ENCODE assay signal across 7 cellular contexts in genomic region chr9:5627686-5628085, GRCh38. TPM values are rescaled to one million over a fixed set of nuclear protein-coding genes. Genes with fewer than 3 reads are reported as not detected.
DNase-seq lines count a peak whose midpoint lies in the region; ATAC-seq and TF ChIP-seq lines count a peak whose summit lies in the region.
"Not testable (repeated sequence)": the region's sequence is repeated elsewhere in the genome, so short reads cannot be mapped to it uniquely, and the experiment has no call there.

No MANE protein-coding gene starts in this region.

- intact Hi-C loops in OCI-LY7 (cut with micrococcal nuclease; ENCODE audit: unreplicated experiment), result loop anchor here (1.0 to 10.0 kb wide), 10 partner anchors 9 to 1055 kb away; partner anchors contain the start of genes ERMP1, JAK2 and RCL1
- intact Hi-C loops in left ventricle myocardium superior (cut with micrococcal nuclease); spleen (cut with DNase I; ENCODE audit: low total_unique reads): not testable (repeated sequence)

- H3K27me3 ChIP-seq in spleen (replicated peaks in 1 of 7), result not testable (repeated sequence)

- not testable (repeated sequence) for H3K27me3 Mint-ChIP-seq in naive B cell

- BruUV-seq in OCI-LY7 (replicated peaks; lab: Mats Ljungman, UMichigan), result not testable (repeated sequence)

- POLR2A ChIA-PET in OCI-LY7 (lab: Charles Lee), result interaction anchor here (0.6 to 4.4 kb wide), 17 partner anchors 8 to 886 kb away, joined by 3 to 25 read pairs (median 5); partner anchors contain the start of gene PLGRKT

- peak overlapping the region; percentile 92 to 99 (median 96) for H3K4me3 Mint-ChIP-seq in naive B cell

- not testable (repeated sequence) for H3K9me2 ChIP-seq in OCI-LY7 (ENCODE audit: insufficient read depth, low read length)

- H3K4me3 ChIP-seq in OCI-LY7 (ENCODE audit: low read depth, low read length, poor library complexity, severe bottlenecking) (peak overlapping the region; percentile 81), spleen (peak overlapping the region; percentile 76 to 97 (median 84))

- 32 to 46% (median 33%) methylated on average over 11 of the region's 11 CpGs for WGBS in spleen, 5 donors

- DNase-seq in OCI-LY7 (ENCODE audit: low spot score) (peak; percentile 45), left ventricle myocardium superior (peak; percentile 27), spleen (peak; percentile 74)
- DNase-seq in activated T-cell treated with anti-CD3 and anti-CD28 coated beads, Interleukin-2, amount 50 U/mL, for 48 hours, result peak; percentile 43
- DNase-seq in naive B cell, result not testable (repeated sequence)

- peaks cover 38 to 72% (median 67%) of the 10 kb centered on the region in 3 donors for H3K4me1 Mint-ChIP-seq in naive B cell

- H2AFZ ChIP-seq in OCI-LY7 (ENCODE audit: low read length), result not testable (repeated sequence)

- not testable (repeated sequence) for H3K36me3 Mint-ChIP-seq in naive B cell

- ATAC-seq in left ventricle myocardium superior; naive B cell (ENCODE audit: low read depth in 2 of 2): not testable (repeated sequence)

- H3K4me1 ChIP-seq in OCI-LY7 (ENCODE audit: insufficient read depth, low read length, poor library complexity, severe bottlenecking) (peaks cover 57% of the 10 kb centered on the region), spleen (peaks cover 34 to 84% (median 69%) of the 10 kb centered on the region in 6 donors)

- peak overlapping the region; percentile 97 to 100 (median 98) for H3K27ac Mint-ChIP-seq in naive B cell

- TF ChIP-seq CTCF in OCI-LY7 (conservative IDR thresholded peaks at IDR 0.05; ENCODE audit: low read length); spleen (IDR thresholded peaks at IDR 0.05 in 8 of 11, conservative IDR thresholded peaks at IDR 0.05 in 3 of 11): not testable (repeated sequence)

- H3K9me3 ChIP-seq in OCI-LY7 (ENCODE audit: low read length); spleen: not testable (repeated sequence)

- H3K27ac ChIP-seq in OCI-LY7 (ENCODE audit: low read depth, low read length, poor library complexity, severe bottlenecking) (peak overlapping the region; percentile 100), cingulate gyrus (ENCODE audit: low read depth, low read length) (peak overlapping the region; percentile 31), spleen (peak overlapping the region; percentile 95 to 99 (median 96))

- H4K20me1 ChIP-seq in OCI-LY7 (ENCODE audit: insufficient read depth, low read length), result peaks cover 17% of the 10 kb centered on the region; the same call in 1 of the 2 replicates

- H3K36me3 ChIP-seq in OCI-LY7 (ENCODE audit: insufficient read depth, low read length), result peaks cover 15% of the 10 kb centered on the region
- not testable (repeated sequence) for H3K36me3 ChIP-seq in spleen

- in situ Hi-C loops in GM18951 (cut with MboI; ENCODE audit: low sequenced_read_pairs, unreplicated experiment), result not testable (repeated sequence)

- H3K9me3 Mint-ChIP-seq in naive B cell, result not testable (repeated sequence)

- H3K79me2 ChIP-seq in OCI-LY7 (ENCODE audit: insufficient read depth, low read depth, low read length), result peaks cover 75% of the 10 kb centered on the region

- CTCF ChIA-PET in OCI-LY7 (lab: Charles Lee; ENCODE audit: unreplicated experiment), result interaction anchor here (1.8 kb wide), 1 partner anchor 41 kb away, joined by 5 read pairs; no protein-coding TSS in a partner anchor

- H3K4me2 ChIP-seq in OCI-LY7 (ENCODE audit: low read length), result peak overlapping the region; percentile 97

- peak; percentile 8 for TF ChIP-seq POLR2A in GM18951 (IDR thresholded peaks at IDR 0.05; ENCODE audit: extremely low read depth, insufficient read depth, insufficient read length)
- TF ChIP-seq POLR2A in spleen (IDR thresholded peaks at IDR 0.05), result not testable (repeated sequence)

RNA-seq across cellular contexts. Expression of gene RIC1, which starts 1.2 kb away (rescaled TPM):
- total RNA-seq in OCI-LY7 (2014; rRNA removed; shearing (Covaris generic)), result 72.9 and 77.0 TPM in 2 replicates
- 83.9 and 84.6 TPM in 2 replicates for total RNA-seq in OCI-LY7 (2022)
- 8.7 TPM for total RNA-seq in left ventricle myocardium superior
- polyA plus RNA-seq in naive B cell (ENCODE audit: low read depth in 6 of 6), result 10 to 100 TPM in 5 of 6 donors, 1 to 10 TPM in 1; 9.5 to 14.2 (median 10.9) TPM
- total RNA-seq in spleen, result 10 to 100 TPM; 33.1 to 68.7 (median 37.2) TPM
- 1 to 10 TPM; 4.9 to 6.0 (median 5.2) TPM for polyA plus RNA-seq in spleen

Comparison
In these comparisons a context has a peak if more than half of its experiments do, and no peak if none do; other contexts are left out.
1. H3K27ac ChIP-seq: peak in every context shown above with its lines; median percentile 100 in OCI-LY7; 96 in spleen; 31 in cingulate gyrus.